Comparison of ENCODE assay signal across 1 cellular context in the genomic region with DNA sequence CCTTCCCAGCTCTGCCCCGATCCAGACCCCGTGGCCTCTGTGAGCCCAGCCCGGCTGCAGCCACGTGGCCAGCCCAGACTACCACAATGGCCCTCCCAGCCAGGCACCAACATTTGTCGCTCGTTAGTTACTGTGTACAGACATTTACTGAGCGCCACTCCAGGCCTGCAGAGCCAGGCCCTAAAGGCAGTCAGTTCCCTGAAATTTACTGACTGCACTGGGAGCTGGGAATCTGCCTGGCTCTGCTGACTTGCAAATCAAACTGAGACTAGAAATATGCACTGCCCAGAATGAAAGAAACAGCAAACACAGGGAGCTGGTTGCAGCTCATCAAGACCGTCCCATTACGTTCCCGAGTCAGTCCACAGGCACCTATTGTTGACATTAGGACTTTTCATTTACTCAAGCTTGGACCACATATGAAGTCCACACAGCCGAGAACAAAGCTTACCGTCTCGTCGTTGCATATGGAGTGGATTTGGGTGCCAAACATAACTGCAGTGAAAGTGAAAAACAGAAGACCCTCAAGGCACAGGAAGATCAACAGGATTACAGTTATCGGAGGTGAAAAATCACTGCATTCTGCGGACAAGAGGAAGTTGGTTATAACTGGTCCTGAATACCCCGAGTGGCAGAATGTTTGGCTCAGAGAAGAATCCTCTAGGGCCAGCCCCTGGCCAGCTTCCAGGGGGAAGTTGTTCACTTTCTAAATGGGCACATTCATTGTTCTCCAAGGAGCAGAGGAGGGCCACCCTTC.
TF ChIP-seq lines count a peak whose summit lies in the region.

No MANE protein-coding gene starts in this region.

TF ChIP-seq in HepG2, 621 proteins besides CTCF, POLR2A, EP300 and RAD21 (continued from another document and continues in another):
- TF ChIP-seq, protein P1, sequence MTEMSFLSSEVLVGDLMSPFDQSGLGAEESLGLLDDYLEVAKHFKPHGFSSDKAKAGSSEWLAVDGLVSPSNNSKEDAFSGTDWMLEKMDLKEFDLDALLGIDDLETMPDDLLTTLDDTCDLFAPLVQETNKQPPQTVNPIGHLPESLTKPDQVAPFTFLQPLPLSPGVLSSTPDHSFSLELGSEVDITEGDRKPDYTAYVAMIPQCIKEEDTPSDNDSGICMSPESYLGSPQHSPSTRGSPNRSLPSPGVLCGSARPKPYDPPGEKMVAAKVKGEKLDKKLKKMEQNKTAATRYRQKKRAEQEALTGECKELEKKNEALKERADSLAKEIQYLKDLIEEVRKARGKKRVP (CRISPR knock-in tag; IDR thresholded peaks at IDR 0.05): no peak
- TF ChIP-seq, protein P2, sequence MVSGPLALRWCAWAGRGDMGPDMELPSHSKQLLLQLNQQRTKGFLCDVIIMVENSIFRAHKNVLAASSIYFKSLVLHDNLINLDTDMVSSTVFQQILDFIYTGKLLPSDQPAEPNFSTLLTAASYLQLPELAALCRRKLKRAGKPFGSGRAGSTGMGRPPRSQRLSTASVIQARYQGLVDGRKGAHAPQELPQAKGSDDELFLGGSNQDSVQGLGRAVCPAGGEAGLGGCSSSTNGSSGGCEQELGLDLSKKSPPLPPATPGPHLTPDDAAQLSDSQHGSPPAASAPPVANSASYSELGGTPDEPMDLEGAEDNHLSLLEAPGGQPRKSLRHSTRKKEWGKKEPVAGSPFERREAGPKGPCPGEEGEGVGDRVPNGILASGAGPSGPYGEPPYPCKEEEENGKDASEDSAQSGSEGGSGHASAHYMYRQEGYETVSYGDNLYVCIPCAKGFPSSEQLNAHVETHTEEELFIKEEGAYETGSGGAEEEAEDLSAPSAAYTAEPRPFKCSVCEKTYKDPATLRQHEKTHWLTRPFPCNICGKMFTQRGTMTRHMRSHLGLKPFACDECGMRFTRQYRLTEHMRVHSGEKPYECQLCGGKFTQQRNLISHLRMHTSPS (CRISPR knock-in tag; IDR thresholded peaks at IDR 0.05; ENCODE audit: low read depth): no peak
- TF ChIP-seq RBM22 (optimal IDR thresholded peaks at IDR 0.05; ENCODE audit: low read length): no peak
- no peak for TF ChIP-seq ZNF83 (CRISPR knock-in tag; IDR thresholded peaks at IDR 0.05; ENCODE audit: borderline replicate concordance)
- peak; percentile 36; the same call in 1 of the 2 replicates for TF ChIP-seq ZNF512B (CRISPR knock-in tag; IDR thresholded peaks at IDR 0.05; ENCODE audit: borderline replicate concordance)
- TF ChIP-seq KDM5A (IDR thresholded peaks at IDR 0.05; ENCODE audit: borderline replicate concordance, low read length): no peak
- 0 out of 2 replicates have a peak, but pooled peaks have one; percentile 46 for TF ChIP-seq ZNF317 (CRISPR knock-in tag; IDR thresholded peaks at IDR 0.05)
- TF ChIP-seq ETV5 (CRISPR knock-in tag; IDR thresholded peaks at IDR 0.05; ENCODE audit: borderline replicate concordance): peak; percentile 13; the same call in 1 of the 2 replicates
- no peak for TF ChIP-seq ZNF839 (CRISPR knock-in tag; IDR thresholded peaks at IDR 0.05; ENCODE audit: borderline replicate concordance)
- TF ChIP-seq ARID3A (IDR thresholded peaks at IDR 0.05; ENCODE audit: low read depth, low read length): peak; percentile 80
- TF ChIP-seq ZBTB21 (CRISPR knock-in tag; IDR thresholded peaks at IDR 0.05): peak; percentile 49; the same call in 1 of the 2 replicates
- TF ChIP-seq ZNF547 (CRISPR knock-in tag; IDR thresholded peaks at IDR 0.05): peak; percentile 67
- TF ChIP-seq SMARCE1 (IDR thresholded peaks at IDR 0.05; ENCODE audit: borderline replicate concordance): no peak
- no peak for TF ChIP-seq ATAD3A (CRISPR knock-in tag; IDR thresholded peaks at IDR 0.05)
- no peak for TF ChIP-seq ATF1 (CRISPR knock-in tag; IDR thresholded peaks at IDR 0.05)
- peak; percentile 64; the same call in 1 of the 2 replicates for TF ChIP-seq TBX2 (CRISPR knock-in tag; IDR thresholded peaks at IDR 0.05; ENCODE audit: borderline replicate concordance)
- no peak for TF ChIP-seq HOXA9 (CRISPR knock-in tag; IDR thresholded peaks at IDR 0.05; ENCODE audit: borderline replicate concordance)
- no peak for TF ChIP-seq ZNF878 (CRISPR knock-in tag; IDR thresholded peaks at IDR 0.05)
- no peak for TF ChIP-seq ZFP62 (CRISPR knock-in tag; IDR thresholded peaks at IDR 0.05)
- TF ChIP-seq SMAD1 (CRISPR knock-in tag; IDR thresholded peaks at IDR 0.05; ENCODE audit: borderline replicate concordance, low read depth): no peak
- TF ChIP-seq REPIN1 (CRISPR knock-in tag; IDR thresholded peaks at IDR 0.05; ENCODE audit: borderline replicate concordance, low read depth): peak; percentile 41; the same call in 1 of the 2 replicates
- TF ChIP-seq DMAP1 (CRISPR knock-in tag; IDR thresholded peaks at IDR 0.05): peak; percentile 59; the same call in 1 of the 2 replicates
- TF ChIP-seq ZSCAN21 (CRISPR knock-in tag; IDR thresholded peaks at IDR 0.05; ENCODE audit: borderline replicate concordance): peak; percentile 33; the same call in 1 of the 2 replicates
- TF ChIP-seq ZMYM3 (CRISPR knock-in tag; IDR thresholded peaks at IDR 0.05): peak; percentile 66; the same call in 1 of the 2 replicates
- TF ChIP-seq, protein P3, sequence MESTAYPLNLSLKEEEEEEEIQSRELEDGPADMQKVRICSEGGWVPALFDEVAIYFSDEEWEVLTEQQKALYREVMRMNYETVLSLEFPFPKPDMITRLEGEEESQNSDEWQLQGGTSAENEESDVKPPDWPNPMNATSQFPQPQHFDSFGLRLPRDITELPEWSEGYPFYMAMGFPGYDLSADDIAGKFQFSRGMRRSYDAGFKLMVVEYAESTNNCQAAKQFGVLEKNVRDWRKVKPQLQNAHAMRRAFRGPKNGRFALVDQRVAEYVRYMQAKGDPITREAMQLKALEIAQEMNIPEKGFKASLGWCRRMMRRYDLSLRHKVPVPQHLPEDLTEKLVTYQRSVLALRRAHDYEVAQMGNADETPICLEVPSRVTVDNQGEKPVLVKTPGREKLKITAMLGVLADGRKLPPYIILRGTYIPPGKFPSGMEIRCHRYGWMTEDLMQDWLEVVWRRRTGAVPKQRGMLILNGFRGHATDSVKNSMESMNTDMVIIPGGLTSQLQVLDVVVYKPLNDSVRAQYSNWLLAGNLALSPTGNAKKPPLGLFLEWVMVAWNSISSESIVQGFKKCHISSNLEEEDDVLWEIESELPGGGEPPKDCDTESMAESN (CRISPR knock-in tag; conservative IDR thresholded peaks at IDR 0.05): no peak
- TF ChIP-seq KLF11 (CRISPR knock-in tag; IDR thresholded peaks at IDR 0.05): no peak
- no peak for TF ChIP-seq MTF1 (CRISPR knock-in tag; IDR thresholded peaks at IDR 0.05)
- no peak for TF ChIP-seq NPAS2 (CRISPR knock-in tag; IDR thresholded peaks at IDR 0.05; ENCODE audit: borderline replicate concordance)
- no peak for TF ChIP-seq ZNF775 (CRISPR knock-in tag; IDR thresholded peaks at IDR 0.05; ENCODE audit: borderline replicate concordance)
- TF ChIP-seq, protein P4, sequence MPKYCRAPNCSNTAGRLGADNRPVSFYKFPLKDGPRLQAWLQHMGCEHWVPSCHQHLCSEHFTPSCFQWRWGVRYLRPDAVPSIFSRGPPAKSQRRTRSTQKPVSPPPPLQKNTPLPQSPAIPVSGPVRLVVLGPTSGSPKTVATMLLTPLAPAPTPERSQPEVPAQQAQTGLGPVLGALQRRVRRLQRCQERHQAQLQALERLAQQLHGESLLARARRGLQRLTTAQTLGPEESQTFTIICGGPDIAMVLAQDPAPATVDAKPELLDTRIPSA (CRISPR knock-in tag; IDR thresholded peaks at IDR 0.05; ENCODE audit: borderline replicate concordance): no peak; the same call in 1 of the 2 replicates
- no peak for TF ChIP-seq SRF (IDR thresholded peaks at IDR 0.05; ENCODE audit: low read depth, low read length)
- TF ChIP-seq PRDM4 (CRISPR knock-in tag; IDR thresholded peaks at IDR 0.05; ENCODE audit: borderline replicate concordance): no peak
- no peak for TF ChIP-seq IKZF1 (IDR thresholded peaks at IDR 0.05)
- peak; percentile 90 for TF ChIP-seq FOXA3 (CRISPR knock-in tag; IDR thresholded peaks at IDR 0.05)
- TF ChIP-seq ZNF891 (CRISPR knock-in tag; IDR thresholded peaks at IDR 0.05): 0 out of 2 replicates have a peak, but pooled peaks have one; percentile 35
- TF ChIP-seq HNRNPK (IDR thresholded peaks at IDR 0.05; ENCODE audit: low read depth, low read length, poor library complexity, severe bottlenecking): no peak
- no peak for TF ChIP-seq GLMP (CRISPR knock-in tag; IDR thresholded peaks at IDR 0.05; ENCODE audit: borderline replicate concordance)
- no peak for TF ChIP-seq ZBTB10 (CRISPR knock-in tag; IDR thresholded peaks at IDR 0.05; ENCODE audit: borderline replicate concordance)
- TF ChIP-seq, protein P5, sequence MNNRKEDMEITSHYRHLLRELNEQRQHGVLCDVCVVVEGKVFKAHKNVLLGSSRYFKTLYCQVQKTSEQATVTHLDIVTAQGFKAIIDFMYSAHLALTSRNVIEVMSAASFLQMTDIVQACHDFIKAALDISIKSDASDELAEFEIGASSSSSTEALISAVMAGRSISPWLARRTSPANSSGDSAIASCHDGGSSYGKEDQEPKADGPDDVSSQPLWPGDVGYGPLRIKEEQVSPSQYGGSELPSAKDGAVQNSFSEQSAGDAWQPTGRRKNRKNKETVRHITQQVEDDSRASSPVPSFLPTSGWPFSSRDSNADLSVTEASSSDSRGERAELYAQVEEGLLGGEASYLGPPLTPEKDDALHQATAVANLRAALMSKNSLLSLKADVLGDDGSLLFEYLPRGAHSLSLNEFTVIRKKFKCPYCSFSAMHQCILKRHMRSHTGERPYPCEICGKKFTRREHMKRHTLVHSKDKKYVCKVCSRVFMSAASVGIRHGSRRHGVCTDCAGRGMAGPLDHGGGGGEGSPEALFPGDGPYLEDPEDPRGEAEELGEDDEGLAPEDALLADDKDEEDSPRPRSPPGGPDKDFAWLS (CRISPR knock-in tag; IDR thresholded peaks at IDR 0.05; ENCODE audit: borderline replicate concordance): no peak
